8 cellular contexts compared by ENCODE assay signal in genomic region chr9:113590991-113591898, GRCh38.
DNase-seq lines count a peak whose midpoint lies in the region; ATAC-seq and TF ChIP-seq lines count a peak whose summit lies in the region.

No MANE protein-coding gene starts in this region.

- peak; percentile 77 for DNase-seq in GM10248 (ENCODE audit: extremely low spot score)
- peak; percentile 81 for DNase-seq in HEK293T (ENCODE audit: extremely low spot score)
- DNase-seq in NCI-H2107 (lab: John Stamatoyannopoulos, UW) = peak; percentile 34
- DNase-seq in WERI-Rb-1 = peak; percentile 87
- DNase-seq in cerebellar cortex (ENCODE audit: low spot score) = peak; percentile 75
- DNase-seq in left lobe of liver (ENCODE audit: low spot score) = peak; percentile 89
- DNase-seq in stimulated activated CD4-positive, alpha-beta T cell treated with anti-CD3 and anti-CD28 coated beads, Interleukin-4, amount 100 ng/mL, for 4 hours = peak; percentile 17 to 65
- no peak for DNase-seq in NCI-H526 treated with DMSO at 0.1 percent for 48 hours (lab: John Stamatoyannopoulos, UW)

- no peaks in the 10 kb centered on the region for H3K27me3 ChIP-seq in WERI-Rb-1 (ENCODE audit: insufficient read depth, low read depth, severe bottlenecking)

- TF ChIP-seq CTCF in GM10248 (IDR thresholded peaks at IDR 0.05; ENCODE audit: control extremely low read depth, extremely low read depth, low read depth, missing control alignments) (peak; percentile 88), WERI-Rb-1 (IDR thresholded peaks at IDR 0.05; ENCODE audit: low read depth, low read length) (peak; percentile 94)

- POLR2A ChIA-PET in GM10248 (lab: Yijun Ruan, JAX) (interaction anchor here (1.3 kb wide), 1 partner anchor 10 kb away, joined by 3 read pairs; no protein-coding TSS in a partner anchor), HEK293T (lab: Yijun Ruan, JAX) (interaction anchor here (1.0 kb wide), 1 partner anchor 64 kb away, joined by 6 read pairs; no protein-coding TSS in a partner anchor)

- CTCF ChIA-PET in GM10248 (lab: Yijun Ruan, JAX) = interaction anchor here (0.6 to 16.7 kb wide), 45 partner anchors 9 to 479 kb away, joined by 3 to 422 read pairs (median 4); partner anchors contain the start of genes ALAD, BSPRY, CDC26 and PRPF4
- CTCF ChIA-PET in HEK293T (lab: Yijun Ruan, JAX) = interaction anchor here (0.6 to 10.5 kb wide), 12 partner anchors 11 to 181 kb away, joined by 3 to 200 read pairs (median 4); partner anchors contain the start of genes C9orf43 and POLE3

- H3K36me3 ChIP-seq in WERI-Rb-1 = peaks cover 5% of the 10 kb centered on the region

- no peak overlapping the region; the same call in 1 of the 2 replicates for H3K27ac ChIP-seq in WERI-Rb-1

- no peak overlapping the region for H3K4me3 ChIP-seq in WERI-Rb-1 (ENCODE audit: low read depth, low read length)

- peak; percentile 72 for ATAC-seq in left lobe of liver

- H3K9me3 ChIP-seq in WERI-Rb-1 (ENCODE audit: severe bottlenecking) = no peaks in the 10 kb centered on the region

TF ChIP-seq in HEK293T, 16 proteins besides CTCF, POLR2A, EP300 and RAD21:
- TF ChIP-seq LEF1 (IDR thresholded peaks at IDR 0.05; ENCODE audit: borderline replicate concordance) (no peak), TARDBP (IDR thresholded peaks at IDR 0.05) (no peak), ARNT (IDR thresholded peaks at IDR 0.05) (no peak), BHLHE40 (IDR thresholded peaks at IDR 0.05; ENCODE audit: borderline replicate concordance) (no peak), NFRKB (IDR thresholded peaks at IDR 0.05) (no peak), SP1 (IDR thresholded peaks at IDR 0.05) (no peak), HDGF (IDR thresholded peaks at IDR 0.05; ENCODE audit: borderline replicate concordance) (no peak), FOXM1 (IDR thresholded peaks at IDR 0.05; ENCODE audit: borderline replicate concordance) (no peak), FOXK2 (IDR thresholded peaks at IDR 0.05) (no peak), ELF4 (IDR thresholded peaks at IDR 0.05) (no peak), ZNF384 (IDR thresholded peaks at IDR 0.05) (no peak), CTBP1 (IDR thresholded peaks at IDR 0.05; ENCODE audit: borderline replicate concordance) (no peak), PKNOX1 (IDR thresholded peaks at IDR 0.05) (no peak), SUZ12 (IDR thresholded peaks at IDR 0.05) (no peak), FOXA1 (IDR thresholded peaks at IDR 0.05) (no peak), L3MBTL2 (conservative IDR thresholded peaks at IDR 0.05) (no peak)
